ENCODE assay signal across 8 cellular contexts in genomic region chr14:22918809-22919600, GRCh38. TPM values are rescaled to one million over a fixed set of nuclear protein-coding genes. Genes with fewer than 3 reads are reported as not detected.
DNase-seq lines count a peak whose midpoint lies in the region; ATAC-seq and TF ChIP-seq lines count a peak whose summit lies in the region.

Gene RBM23, minus strand, starts transcription at chr14:22919149.

- H3K27me3 ChIP-seq in upper lobe of right lung, result no peaks in the 10 kb centered on the region

- H3K36me3 ChIP-seq in upper lobe of right lung, result peaks cover 37% of the 10 kb centered on the region

- H3K9me3 ChIP-seq in upper lobe of right lung, result no peaks in the 10 kb centered on the region

- ATAC-seq in HG02884 (IDR thresholded peaks at IDR 0.05; ENCODE audit: unreplicated experiment), result peak; percentile 89
- ATAC-seq in left cardiac atrium, result peak; percentile 96
- ATAC-seq in upper lobe of right lung, result peak; percentile 95

- DNase-seq in GM13977 (ENCODE audit: low spot score) (peak; percentile 94), NCI-H1694 (lab: John Stamatoyannopoulos, UW) (peak; percentile 96), amniotic stem cell (lab: John Stamatoyannopoulos, UW) (peak; percentile 100), left cardiac atrium (peak; percentile 100), posterior vena cava (ENCODE audit: low spot score) (peak; percentile 100), upper lobe of right lung (peak; percentile 100)

- H3K27me3 Mint-ChIP-seq in T-helper 1 cell treated with Interleukin-12 subunit alpha and Interleukin-12 subunit beta and Interleukin-4 antibody, amounts not matched to agents 30 μg/mL and 1 μg/mL, for 36 hours (ENCODE audit: low read depth), result peaks cover 4% of the 10 kb centered on the region

- in situ Hi-C loops in GM13977 (cut with MboI; ENCODE audit: low pct_unique_long_range_greater_than_20kb, low sequenced_read_pairs, unreplicated experiment), result no loop called here

- H3K4me1 ChIP-seq in upper lobe of right lung, result peaks cover 29% of the 10 kb centered on the region

- peak within 1 kb of the TSS; percentile 87 for H3K4me3 ChIP-seq in upper lobe of right lung

- TF ChIP-seq CTCF in GM13977 (IDR thresholded peaks at IDR 0.05; ENCODE audit: extremely low read depth, insufficient read depth, missing control alignments), result no peak
- no peak for TF ChIP-seq CTCF in upper lobe of right lung (IDR thresholded peaks at IDR 0.05)

- H3K4me1 Mint-ChIP-seq in T-helper 1 cell treated with Interleukin-12 subunit alpha and Interleukin-12 subunit beta and Interleukin-4 antibody, amounts not matched to agents 30 μg/mL and 1 μg/mL, for 36 hours (ENCODE audit: low read depth), result peaks cover 42% of the 10 kb centered on the region

- H3K9me3 Mint-ChIP-seq in T-helper 1 cell treated with Interleukin-12 subunit alpha and Interleukin-12 subunit beta and Interleukin-4 antibody, amounts not matched to agents 30 μg/mL and 1 μg/mL, for 36 hours, result no peaks in the 10 kb centered on the region

- H3K27ac ChIP-seq in upper lobe of right lung, result peak within 1 kb of the TSS; percentile 97

- intact Hi-C loops in left cardiac atrium (cut with DNase I) (no loop called here), posterior vena cava (cut with DNase I) (no loop called here), upper lobe of right lung (cut with DNase I) (no loop called here)

- peaks cover 39% of the 10 kb centered on the region for H3K36me3 Mint-ChIP-seq in T-helper 1 cell treated with Interleukin-12 subunit alpha and Interleukin-12 subunit beta and Interleukin-4 antibody, amounts not matched to agents 30 μg/mL and 1 μg/mL, for 36 hours (ENCODE audit: low read depth)

- peak within 1 kb of the TSS; percentile 96 for H3K4me3 Mint-ChIP-seq in T-helper 1 cell treated with Interleukin-12 subunit alpha and Interleukin-12 subunit beta and Interleukin-4 antibody, amounts not matched to agents 30 μg/mL and 1 μg/mL, for 36 hours

- H3K27ac Mint-ChIP-seq in T-helper 1 cell treated with Interleukin-12 subunit alpha and Interleukin-12 subunit beta and Interleukin-4 antibody, amounts not matched to agents 30 μg/mL and 1 μg/mL, for 36 hours, result peak within 1 kb of the TSS; percentile 100

RNA-seq across cellular contexts. Expression of gene RBM23, which starts in this region (rescaled TPM):
- total RNA-seq in left cardiac atrium (10 to 100 TPM; 48.8 to 54.6 TPM), posterior vena cava (10 to 100 TPM; 53.8 to 62.2 TPM), upper lobe of right lung (83.5 TPM)

Comparison
In these comparisons a context has a peak if more than half of its experiments do, and no peak if none do; other contexts are left out.
1. Peak in every context shown above with its lines: DNase-seq, ATAC-seq, H3K4me3 ChIP-seq and H3K27ac ChIP-seq.